ENCODE assay signal across 23 cellular contexts in genomic region chr4:101993002-101993840, GRCh38.
A peak's percentile ranks its signal among the peaks of the same experiment; 100 is the strongest.
DNase-seq lines count a peak whose midpoint lies in the region; ATAC-seq and TF ChIP-seq lines count a peak whose summit lies in the region.
"Had no signal": no experiment of that assay in that cellular context is flagged by ENCODE, and none has a peak within 500 bp of the region (broad histone marks: within the 10 kb centered on the region; RNA-seq: fewer than 3 reads in every experiment).

No MANE protein-coding gene starts in this region.

- no peaks in the 10 kb centered on the region for H3K27me3 ChIP-seq in lower lobe of right lung (ENCODE audit: low read depth)
- H3K27me3 ChIP-seq: pancreas had no signal

- H3K4me1 ChIP-seq in lower lobe of right lung, result no peaks in the 10 kb centered on the region
- H3K4me1 ChIP-seq: pancreas had no signal

- ATAC-seq in HG03159 (IDR thresholded peaks at IDR 0.05; ENCODE audit: unreplicated experiment), result peak; percentile 57
- ATAC-seq in naive B cell (ENCODE audit: low read depth in 2 of 2), result peak; percentile 51 to 65
- no peak for ATAC-seq in lower lobe of right lung
- ATAC-seq: GM12878 had no signal

- no peak overlapping the region for H3K4me3 ChIP-seq in lower lobe of right lung
- H3K4me3 ChIP-seq: GM12878, pancreas, skin epidermis had no signal

- no peaks in the 10 kb centered on the region for H3K9me3 ChIP-seq in lower lobe of right lung
- H3K9me3 ChIP-seq: pancreas had no signal

- TF ChIP-seq CTCF in lower lobe of right lung (IDR thresholded peaks at IDR 0.05), result no peak

- no peaks in the 10 kb centered on the region for H3K27me3 Mint-ChIP-seq in naive B cell
- H3K27me3 Mint-ChIP-seq: CD4-positive, alpha-beta memory T cell had no signal

- H3K4me1 Mint-ChIP-seq in naive B cell, result peaks cover 68 to 97% (median 83%) of the 10 kb centered on the region in 3 donors
- H3K4me1 Mint-ChIP-seq: activated CD4-positive, alpha-beta T cell treated with anti-CD3 and anti-CD28 coated beads, Interleukin-2, amount 10 ng/mL, durations not matched to agents 7 days and 5 days; activated naive CD8-positive, alpha-beta T cell treated with anti-CD3 and anti-CD28 coated beads, Interleukin-2, amount 10 ng/mL, durations not matched to agents 7 days and 5 days; CD4-positive, alpha-beta memory T cell had no signal

- H3K27ac ChIP-seq in lower lobe of right lung, result no peak overlapping the region
- H3K27ac ChIP-seq: pancreas had no signal

- no peaks in the 10 kb centered on the region for H3K36me3 ChIP-seq in lower lobe of right lung
- H3K36me3 ChIP-seq: pancreas had no signal

- DNase-seq in GF-D8 (lab: John Stamatoyannopoulos, UW), result peak; percentile 30
- peak; percentile 27 for DNase-seq in OCI-M1 (lab: John Stamatoyannopoulos, UW)
- no peak for DNase-seq in naive B cell
- DNase-seq in midbrain (lab: John Stamatoyannopoulos, UW), result no peak
- DNase-seq in lower lobe of right lung, result no peak
- DNase-seq in NCI-H2171 treated with DMSO at 0.1 percent for 48 hours (lab: John Stamatoyannopoulos, UW), result no peak
- DNase-seq in effector CD8-positive, alpha-beta T cell (lab: John Stamatoyannopoulos, UW), result no peak
- DNase-seq: activated CD4-positive, alpha-beta T cell treated with anti-CD3 and anti-CD28 coated beads, Interleukin-2, amount 10 ng/mL, durations not matched to agents 7 days and 5 days; activated naive CD8-positive, alpha-beta T cell treated with anti-CD3 and anti-CD28 coated beads, Interleukin-2, amount 10 ng/mL, durations not matched to agents 7 days and 5 days; activated T-cell treated with anti-CD3 and anti-CD28 coated beads, Interleukin-2, amount 50 U/mL, for 1 hour; CD4-positive, alpha-beta memory T cell; central memory CD4-positive, alpha-beta T cell; glutamatergic neuron; HFFc6; NCI-H187; NCI-H748 treated with DMSO at 0.1 percent for 48 hours; pancreas; SHP77; stimulated activated naive CD4-positive, alpha-beta T cell treated with Interleukin-2 at 50 U/mL for 16 hours; T-helper 9 cell had no signal

- peaks cover 0 to 15% (median 3%) of the 10 kb centered on the region in 7 donors for H3K9me3 Mint-ChIP-seq in naive B cell
- H3K9me3 Mint-ChIP-seq: activated CD4-positive, alpha-beta T cell treated with anti-CD3 and anti-CD28 coated beads, Interleukin-2, amount 10 ng/mL, durations not matched to agents 7 days and 5 days; HFFc6 had no signal

- peaks cover 21 to 38% of the 10 kb centered on the region in 2 donors for H3K36me3 Mint-ChIP-seq in naive B cell
- H3K36me3 Mint-ChIP-seq: activated naive CD8-positive, alpha-beta T cell treated with anti-CD3 and anti-CD28 coated beads, Interleukin-2, amount 10 ng/mL, durations not matched to agents 7 days and 5 days; CD4-positive, alpha-beta memory T cell had no signal

- H3K4me3 Mint-ChIP-seq in naive B cell, result peak overlapping the region in 7 of 8 donors; percentile 0 to 80 (median 40)
- H3K4me3 Mint-ChIP-seq: activated CD4-positive, alpha-beta T cell treated with anti-CD3 and anti-CD28 coated beads, Interleukin-2, amount 10 ng/mL, durations not matched to agents 7 days and 5 days; activated naive CD8-positive, alpha-beta T cell treated with anti-CD3 and anti-CD28 coated beads, Interleukin-2, amount 10 ng/mL, durations not matched to agents 7 days and 5 days; CD4-positive, alpha-beta memory T cell; HFFc6 had no signal

- peak overlapping the region in 5 of 6 donors; percentile 2 to 88 (median 77) for H3K27ac Mint-ChIP-seq in naive B cell
- H3K27ac Mint-ChIP-seq: activated CD4-positive, alpha-beta T cell treated with anti-CD3 and anti-CD28 coated beads, Interleukin-2, amount 10 ng/mL, durations not matched to agents 7 days and 5 days; activated naive CD8-positive, alpha-beta T cell treated with anti-CD3 and anti-CD28 coated beads, Interleukin-2, amount 10 ng/mL, durations not matched to agents 7 days and 5 days; CD4-positive, alpha-beta memory T cell; HFFc6 had no signal

- intact Hi-C loops in lower lobe of right lung (cut with DNase I), result no loop called here

Comparison
In these comparisons a context has a peak if more than half of its experiments do, and no peak if none do; other contexts are left out.
1. DNase-seq: peak in GF-D8 (single experiment) and OCI-M1 (single experiment); none in naive B cell (single experiment), midbrain (single experiment), lower lobe of right lung (single experiment), NCI-H2171 treated with DMSO at 0.1 percent for 48 hours (single experiment) and effector CD8-positive, alpha-beta T cell (single experiment).
2. ATAC-seq: peak in HG03159 (single experiment) and naive B cell (2 of 2); none in lower lobe of right lung (0 of 2).